1 cellular context compared by ENCODE assay signal in the genomic region with DNA sequence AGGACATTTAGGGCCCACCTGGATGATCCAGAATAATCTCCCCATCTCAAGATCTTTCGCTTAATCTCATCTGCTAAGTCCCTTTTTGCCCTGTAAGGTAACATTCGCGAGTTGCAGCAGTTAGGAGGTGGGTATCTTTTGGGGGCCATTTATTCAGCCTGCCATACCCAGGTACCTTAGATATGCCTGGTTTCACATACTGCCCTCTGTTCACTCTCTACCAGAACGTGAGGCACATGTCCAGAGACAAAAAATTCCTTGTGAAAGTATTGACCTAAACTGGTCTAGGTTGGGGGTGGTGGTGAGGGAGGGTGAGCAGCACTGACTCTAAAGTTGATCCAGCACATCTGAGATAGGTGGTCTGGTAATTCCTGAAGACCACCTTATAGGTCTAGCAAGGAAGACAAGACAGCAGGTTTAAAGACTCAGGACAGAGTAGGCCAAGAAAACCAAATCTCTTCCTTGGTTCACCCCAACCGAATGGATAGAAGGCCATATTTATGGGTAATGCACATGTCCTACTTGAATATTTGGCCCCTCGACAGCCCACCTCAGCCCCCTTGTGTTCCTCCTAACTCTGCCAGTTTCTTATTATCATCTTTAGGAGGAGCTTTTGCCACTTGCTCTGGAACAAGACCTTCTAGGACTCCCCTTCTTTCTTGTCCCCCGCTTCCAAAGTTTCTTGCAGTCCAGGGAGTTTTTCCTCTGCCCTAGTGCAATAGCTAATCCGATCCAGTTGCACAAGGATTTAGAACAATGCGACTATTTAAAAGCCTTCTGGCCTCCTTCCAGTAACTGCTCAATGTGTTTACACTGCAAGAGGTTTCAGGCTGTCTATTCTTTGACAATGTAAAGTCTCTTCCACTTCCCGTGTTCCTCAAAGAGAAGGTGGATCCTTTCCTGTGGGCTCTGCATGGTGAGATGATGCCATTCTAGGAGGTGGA.
A peak's percentile ranks its signal among the peaks of the same experiment; 100 is the strongest.
TF ChIP-seq lines count a peak whose summit lies in the region.

No MANE protein-coding gene starts in this region.

TF ChIP-seq in HepG2, 621 proteins besides CTCF, POLR2A, EP300 and RAD21 (continued from another document):
- TF ChIP-seq, protein P1, sequence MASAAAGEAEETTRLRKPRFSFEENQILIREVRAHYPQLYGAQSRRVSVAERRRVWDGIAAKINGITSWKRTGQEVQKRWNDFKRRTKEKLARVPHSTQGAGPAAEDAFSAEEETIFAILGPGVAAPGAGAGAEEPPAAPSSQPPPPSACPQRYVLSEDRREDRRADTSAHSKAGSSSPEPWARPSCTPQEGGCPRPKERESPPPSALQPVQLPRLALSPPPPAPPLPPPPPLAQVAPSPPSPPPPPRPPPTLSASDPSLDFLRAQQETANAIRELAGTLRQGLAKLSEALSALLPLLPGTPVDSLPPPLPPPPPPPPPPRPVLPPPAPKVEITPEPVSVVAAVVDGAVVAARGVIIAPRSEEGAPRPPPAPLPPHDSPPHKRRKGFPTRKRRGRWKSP (CRISPR knock-in tag; IDR thresholded peaks at IDR 0.05) = peak; percentile 73; the same call in 1 of the 2 replicates
- peak; percentile 93 for TF ChIP-seq ISL2 (CRISPR knock-in tag; IDR thresholded peaks at IDR 0.05)
- TF ChIP-seq, protein P2, sequence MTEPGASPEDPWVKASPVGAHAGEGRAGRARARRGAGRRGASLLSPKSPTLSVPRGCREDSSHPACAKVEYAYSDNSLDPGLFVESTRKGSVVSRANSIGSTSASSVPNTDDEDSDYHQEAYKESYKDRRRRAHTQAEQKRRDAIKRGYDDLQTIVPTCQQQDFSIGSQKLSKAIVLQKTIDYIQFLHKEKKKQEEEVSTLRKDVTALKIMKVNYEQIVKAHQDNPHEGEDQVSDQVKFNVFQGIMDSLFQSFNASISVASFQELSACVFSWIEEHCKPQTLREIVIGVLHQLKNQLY (CRISPR knock-in tag; IDR thresholded peaks at IDR 0.05) = no peak
- peak; percentile 49 for TF ChIP-seq ZNF781 (CRISPR knock-in tag; IDR thresholded peaks at IDR 0.05; ENCODE audit: borderline replicate concordance, not compliant biosample characterization)
- 0 out of 2 replicates have a peak, but pooled peaks have one; percentile 39 for TF ChIP-seq PAWR (CRISPR knock-in tag; IDR thresholded peaks at IDR 0.05; ENCODE audit: borderline replicate concordance)
- peak; percentile 94 for TF ChIP-seq CBX5 (CRISPR knock-in tag; IDR thresholded peaks at IDR 0.05; ENCODE audit: borderline replicate concordance)
- TF ChIP-seq SNAPC2 (CRISPR knock-in tag; IDR thresholded peaks at IDR 0.05) = peak; percentile 91; the same call in 1 of the 2 replicates
- no peak for TF ChIP-seq ZSCAN31 (CRISPR knock-in tag; IDR thresholded peaks at IDR 0.05; ENCODE audit: low read depth)
- no peak for TF ChIP-seq PHB2 (IDR thresholded peaks at IDR 0.05; ENCODE audit: partially characterized antibody)
- TF ChIP-seq ASH2L (IDR thresholded peaks at IDR 0.05; ENCODE audit: insufficient read length, low read depth, low read length) = peak; percentile 63
- TF ChIP-seq, protein P3, sequence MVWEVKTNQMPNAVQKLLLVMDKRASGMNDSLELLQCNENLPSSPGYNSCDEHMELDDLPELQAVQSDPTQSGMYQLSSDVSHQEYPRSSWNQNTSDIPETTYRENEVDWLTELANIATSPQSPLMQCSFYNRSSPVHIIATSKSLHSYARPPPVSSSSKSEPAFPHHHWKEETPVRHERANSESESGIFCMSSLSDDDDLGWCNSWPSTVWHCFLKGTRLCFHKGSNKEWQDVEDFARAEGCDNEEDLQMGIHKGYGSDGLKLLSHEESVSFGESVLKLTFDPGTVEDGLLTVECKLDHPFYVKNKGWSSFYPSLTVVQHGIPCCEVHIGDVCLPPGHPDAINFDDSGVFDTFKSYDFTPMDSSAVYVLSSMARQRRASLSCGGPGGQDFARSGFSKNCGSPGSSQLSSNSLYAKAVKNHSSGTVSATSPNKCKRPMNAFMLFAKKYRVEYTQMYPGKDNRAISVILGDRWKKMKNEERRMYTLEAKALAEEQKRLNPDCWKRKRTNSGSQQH (CRISPR knock-in tag; IDR thresholded peaks at IDR 0.05; ENCODE audit: low read depth) = peak; percentile 60; the same call in 1 of the 2 replicates
- TF ChIP-seq IRX3 (CRISPR knock-in tag; IDR thresholded peaks at IDR 0.05; ENCODE audit: borderline replicate concordance, low read depth) = 0 out of 2 replicates have a peak, but pooled peaks have one; percentile 37
- TF ChIP-seq, protein P4, sequence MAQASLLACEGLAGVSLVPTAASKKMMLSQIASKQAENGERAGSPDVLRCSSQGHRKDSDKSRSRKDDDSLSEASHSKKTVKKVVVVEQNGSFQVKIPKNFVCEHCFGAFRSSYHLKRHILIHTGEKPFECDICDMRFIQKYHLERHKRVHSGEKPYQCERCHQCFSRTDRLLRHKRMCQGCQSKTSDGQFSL (CRISPR knock-in tag; IDR thresholded peaks at IDR 0.05) = no peak
- TF ChIP-seq, protein P5, sequence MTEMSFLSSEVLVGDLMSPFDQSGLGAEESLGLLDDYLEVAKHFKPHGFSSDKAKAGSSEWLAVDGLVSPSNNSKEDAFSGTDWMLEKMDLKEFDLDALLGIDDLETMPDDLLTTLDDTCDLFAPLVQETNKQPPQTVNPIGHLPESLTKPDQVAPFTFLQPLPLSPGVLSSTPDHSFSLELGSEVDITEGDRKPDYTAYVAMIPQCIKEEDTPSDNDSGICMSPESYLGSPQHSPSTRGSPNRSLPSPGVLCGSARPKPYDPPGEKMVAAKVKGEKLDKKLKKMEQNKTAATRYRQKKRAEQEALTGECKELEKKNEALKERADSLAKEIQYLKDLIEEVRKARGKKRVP (CRISPR knock-in tag; IDR thresholded peaks at IDR 0.05) = peak in 1 of 2 experiments; percentile 94; a peak in 2 of 4 replicates
- TF ChIP-seq ZNF615 (CRISPR knock-in tag; IDR thresholded peaks at IDR 0.05; ENCODE audit: borderline replicate concordance) = no peak
- no peak for TF ChIP-seq ZNF20 (CRISPR knock-in tag; IDR thresholded peaks at IDR 0.05)
